2 cellular contexts compared by ENCODE assay signal in genomic region chr6:57198926-57199636, GRCh38.
TF ChIP-seq lines count a peak whose summit lies in the region.

No MANE protein-coding gene starts in this region.

TF ChIP-seq in SK-N-SH treated with all-trans-retinoic acid at 6 μM for 48 hours, 23 proteins besides CTCF, POLR2A, EP300 and RAD21 (continued from another document):
- TF ChIP-seq TSHZ2 (CRISPR knock-in tag; IDR thresholded peaks at IDR 0.05) (no peak), ARNTL (CRISPR knock-in tag; IDR thresholded peaks at IDR 0.05; ENCODE audit: borderline replicate concordance, low read depth) (no peak), TOX (CRISPR knock-in tag; IDR thresholded peaks at IDR 0.05; ENCODE audit: borderline replicate concordance) (no peak), ZNF565 (CRISPR knock-in tag; conservative IDR thresholded peaks at IDR 0.05; ENCODE audit: low read depth) (no peak), ISL1 (CRISPR knock-in tag; IDR thresholded peaks at IDR 0.05) (no peak), ZFP3 (CRISPR knock-in tag; IDR thresholded peaks at IDR 0.05) (no peak)

TF ChIP-seq in SK-N-SH, 30 proteins besides CTCF, POLR2A, EP300 and RAD21 (continued from another document):
- TF ChIP-seq IRF3 (IDR thresholded peaks at IDR 0.05; ENCODE audit: low read depth, low read length) (no peak), TCF12 (IDR thresholded peaks at IDR 0.05) (no peak), USF1 (IDR thresholded peaks at IDR 0.05; ENCODE audit: borderline replicate concordance, low read depth) (no peak), FOSL2 (IDR thresholded peaks at IDR 0.05; ENCODE audit: borderline replicate concordance, low read depth) (no peak), JUND (IDR thresholded peaks at IDR 0.05) (no peak), PBX3 (IDR thresholded peaks at IDR 0.05) (no peak), MAX (IDR thresholded peaks at IDR 0.05; ENCODE audit: low read depth) (no peak), ZBTB33 (IDR thresholded peaks at IDR 0.05; ENCODE audit: borderline replicate concordance, low read depth) (no peak)
TF ChIP-seq in SK-N-SH: peak in this region for 0.
